ENCODE assay signal across 40 cellular contexts in genomic region chr2:60174146-60174545, GRCh38.
"Had no signal": no experiment of that assay in that cellular context is flagged by ENCODE, and none has a peak within 500 bp of the region (broad histone marks: within the 10 kb centered on the region; RNA-seq: fewer than 3 reads in every experiment).

No MANE protein-coding gene starts in this region.

- H3K4me3 Mint-ChIP-seq: activated B cell treated with CpG ODN at 0.5 μM for 24 hours; activated CD4-positive, alpha-beta memory T cell treated with anti-CD3 and anti-CD28 coated beads for 36 hours; activated CD4-positive, alpha-beta T cell treated with anti-CD3 and anti-CD28 coated beads, Interleukin-2, amount 10 ng/mL, durations not matched to agents 24 days and 14 days; activated CD8-positive, alpha-beta T cell treated with anti-CD3 and anti-CD28 coated beads for 36 hours; activated naive CD4-positive, alpha-beta T cell treated with anti-CD3 and anti-CD28 coated beads for 36 hours; activated naive CD8-positive, alpha-beta T cell treated with anti-CD3 and anti-CD28 coated beads for 36 hours; activated T-cell treated with anti-CD3 and anti-CD28 coated beads, Interleukin-2, amount 50 U/mL, for 4 hours; activated T-cell treated with anti-CD3 and anti-CD28 coated beads, Interleukin-2, amount 50 U/mL, for 72 hours; activated T-helper 1 cell treated with anti-CD3 and anti-CD28 coated beads, Interleukin-12 subunit alpha, Interleukin-12 subunit beta, Interleukin-2, Interleukin-4 antibody, amounts not matched to agents 30 ng/mL and 10 ng/mL and 1 ng/mL, durations not matched to agents 14 hours and 24 hours and 36 hours; activated T-helper 17 cell treated with anti-CD3 and anti-CD28 coated beads, Interleukin-2, amount 50 U/mL, for 72 hours; central memory CD8-positive, alpha-beta T cell; T-helper 1 cell treated with Interleukin-12 subunit alpha and Interleukin-12 subunit beta and Interleukin-4 antibody, amounts not matched to agents 30 μg/mL and 1 μg/mL, for 36 hours; T-helper 2 cell treated with Interferon-gamma antibody and Interleukin-4, amounts not matched to agents 5 μg/mL and 100 μg/mL, for 36 hours had no signal

- H3K9me3 ChIP-seq: adrenal gland, body of pancreas, breast epithelium had no signal

- DNase-seq: activated B cell treated with CpG ODN at 0.5 μM for 24 hours; activated CD4-positive, alpha-beta memory T cell treated with anti-CD3 and anti-CD28 coated beads for 36 hours; activated CD4-positive, alpha-beta T cell treated with anti-CD3 and anti-CD28 coated beads for 4 hours; activated CD4-positive, alpha-beta T cell treated with anti-CD3 and anti-CD28 coated beads, Interleukin-2, amount 10 ng/mL, durations not matched to agents 24 days and 14 days; activated CD4-positive, alpha-beta T cell treated with anti-CD3 and anti-CD28 coated beads, Interleukin-2, amount 50 U/mL, for 1 hour; activated CD4-positive, alpha-beta T cell treated with anti-CD3 and anti-CD28 coated beads, Interleukin-2, amount 50 U/mL, for 4 hours; activated CD4-positive, CD25-positive, alpha-beta regulatory T cell treated with anti-CD3 and anti-CD28 coated beads, Interleukin-2, amount 50 U/mL, for 72 hours; activated CD8-positive, alpha-beta memory T cell treated with anti-CD3 and anti-CD28 coated beads, Interleukin-2, amount 50 U/mL, for 4 hours; activated CD8-positive, alpha-beta T cell treated with anti-CD3 and anti-CD28 coated beads for 36 hours; activated effector memory CD4-positive, alpha-beta T cell treated with anti-CD3 and anti-CD28 coated beads, Interleukin-2, amount 50 U/mL, for 16 hours; activated gamma-delta T cell treated with Interleukin-2 at 50 U/mL for 16 hours; activated naive CD4-positive, alpha-beta T cell; activated naive CD4-positive, alpha-beta T cell treated with anti-CD3 and anti-CD28 coated beads for 36 hours; activated naive CD4-positive, alpha-beta T cell treated with anti-CD3 and anti-CD28 coated beads, Interleukin-2, amount 50 U/mL, for 16 hours; activated naive CD8-positive, alpha-beta T cell treated with anti-CD3 and anti-CD28 coated beads for 36 hours; activated T-cell treated with anti-CD3 and anti-CD28 coated beads for 4 hours; activated T-cell treated with anti-CD3 and anti-CD28 coated beads, Interleukin-2, amount 50 U/mL, for 1 hour; activated T-cell treated with anti-CD3 and anti-CD28 coated beads, Interleukin-2, amount 50 U/mL, for 4 hours; activated T-cell treated with anti-CD3 and anti-CD28 coated beads, Interleukin-2, amount 50 U/mL, for 72 hours; adrenal gland; amniotic stem cell; aorta; body of pancreas; brain microvascular endothelial cell; caudate nucleus; cerebellar nuclear complex; T-helper 1 cell; T-helper 2 cell; T-helper 9 cell had no signal

- H3K4me1 Mint-ChIP-seq: activated B cell treated with CpG ODN at 0.5 μM for 24 hours; activated CD4-positive, alpha-beta T cell treated with anti-CD3 and anti-CD28 coated beads, Interleukin-2, amount 10 ng/mL, durations not matched to agents 24 days and 14 days; activated T-helper 17 cell treated with anti-CD3 and anti-CD28 coated beads, Interleukin-2, amount 50 U/mL, for 72 hours; central memory CD8-positive, alpha-beta T cell had no signal

- H3K27ac Mint-ChIP-seq: activated B cell treated with CpG ODN at 0.5 μM for 24 hours; activated CD4-positive, alpha-beta memory T cell treated with anti-CD3 and anti-CD28 coated beads for 36 hours; activated CD4-positive, alpha-beta T cell treated with anti-CD3 and anti-CD28 coated beads, Interleukin-2, amount 10 ng/mL, durations not matched to agents 24 days and 14 days; activated CD8-positive, alpha-beta T cell treated with anti-CD3 and anti-CD28 coated beads for 36 hours; activated naive CD4-positive, alpha-beta T cell treated with anti-CD3 and anti-CD28 coated beads for 36 hours; activated naive CD4-positive, alpha-beta T cell treated with anti-CD3 and anti-CD28 coated beads, Interleukin-2, amount 50 U/mL, for 72 hours; activated naive CD8-positive, alpha-beta T cell treated with anti-CD3 and anti-CD28 coated beads for 36 hours; activated T-cell treated with anti-CD3 and anti-CD28 coated beads, Interleukin-2, amount 50 U/mL, for 72 hours; activated T-helper 1 cell treated with anti-CD3 and anti-CD28 coated beads, Interleukin-12 subunit alpha, Interleukin-12 subunit beta, Interleukin-2, Interleukin-4 antibody, amounts not matched to agents 30 ng/mL and 10 ng/mL and 1 ng/mL, durations not matched to agents 14 hours and 24 hours and 36 hours; activated T-helper 17 cell treated with anti-CD3 and anti-CD28 coated beads, Interleukin-2, amount 50 U/mL, for 72 hours; T-helper 1 cell treated with Interleukin-12 subunit alpha and Interleukin-12 subunit beta and Interleukin-4 antibody, amounts not matched to agents 30 μg/mL and 1 μg/mL, for 36 hours; T-helper 2 cell treated with Interferon-gamma antibody and Interleukin-4, amounts not matched to agents 5 μg/mL and 100 μg/mL, for 36 hours had no signal

- H3K36me3 Mint-ChIP-seq: activated CD4-positive, alpha-beta memory T cell treated with anti-CD3 and anti-CD28 coated beads for 36 hours; activated naive CD4-positive, alpha-beta T cell treated with anti-CD3 and anti-CD28 coated beads, Interleukin-2, amount 50 U/mL, for 72 hours; activated naive CD8-positive, alpha-beta T cell treated with anti-CD3 and anti-CD28 coated beads for 36 hours had no signal

- ATAC-seq: activated CD8-positive, alpha-beta T cell treated with anti-CD3 and anti-CD28 coated beads for 36 hours; activated naive CD4-positive, alpha-beta T cell treated with anti-CD3 and anti-CD28 coated beads, Interleukin-2, amount 50 U/mL, for 72 hours; activated T-cell treated with anti-CD3 and anti-CD28 coated beads, Interleukin-2, amount 50 U/mL, for 4 hours; activated T-cell treated with anti-CD3 and anti-CD28 coated beads, Interleukin-2, amount 50 U/mL, for 72 hours; activated T-helper 17 cell treated with anti-CD3 and anti-CD28 coated beads, Interleukin-2, amount 50 U/mL, for 72 hours; body of pancreas had no signal

- H3K36me3 ChIP-seq: adrenal gland, brain microvascular endothelial cell, breast epithelium, cardiac muscle cell had no signal

- FAIRE-seq: astrocyte, TTC549 had no signal

- H3K9me3 Mint-ChIP-seq: activated B cell treated with CpG ODN at 0.5 μM for 24 hours; activated CD4-positive, alpha-beta memory T cell treated with anti-CD3 and anti-CD28 coated beads for 36 hours; activated CD4-positive, alpha-beta T cell treated with anti-CD3 and anti-CD28 coated beads, Interleukin-2, amount 10 ng/mL, durations not matched to agents 24 days and 14 days; activated CD8-positive, alpha-beta T cell treated with anti-CD3 and anti-CD28 coated beads for 36 hours; activated naive CD4-positive, alpha-beta T cell treated with anti-CD3 and anti-CD28 coated beads for 36 hours; activated naive CD4-positive, alpha-beta T cell treated with anti-CD3 and anti-CD28 coated beads, Interleukin-2, amount 50 U/mL, for 72 hours; activated naive CD8-positive, alpha-beta T cell treated with anti-CD3 and anti-CD28 coated beads for 36 hours; activated T-cell treated with anti-CD3 and anti-CD28 coated beads, Interleukin-2, amount 50 U/mL, for 4 hours; activated T-cell treated with anti-CD3 and anti-CD28 coated beads, Interleukin-2, amount 50 U/mL, for 72 hours; activated T-helper 1 cell treated with anti-CD3 and anti-CD28 coated beads, Interleukin-12 subunit alpha, Interleukin-12 subunit beta, Interleukin-2, Interleukin-4 antibody, amounts not matched to agents 30 ng/mL and 10 ng/mL and 1 ng/mL, durations not matched to agents 14 hours and 24 hours and 36 hours; activated T-helper 17 cell treated with anti-CD3 and anti-CD28 coated beads, Interleukin-2, amount 50 U/mL, for 72 hours; central memory CD8-positive, alpha-beta T cell; T-helper 1 cell treated with Interleukin-12 subunit alpha and Interleukin-12 subunit beta and Interleukin-4 antibody, amounts not matched to agents 30 μg/mL and 1 μg/mL, for 36 hours; T-helper 2 cell treated with Interferon-gamma antibody and Interleukin-4, amounts not matched to agents 5 μg/mL and 100 μg/mL, for 36 hours had no signal

- H3K4me1 ChIP-seq: adrenal gland, body of pancreas, breast epithelium had no signal

- H3K27me3 ChIP-seq: adrenal gland, body of pancreas, brain microvascular endothelial cell, breast epithelium, cardiac muscle cell had no signal

- H3K4me3 ChIP-seq: adrenal gland, body of pancreas, breast epithelium, cardiac muscle cell had no signal

- H3K27ac ChIP-seq: adrenal gland, body of pancreas, brain microvascular endothelial cell, breast epithelium, cardiac muscle cell, VCaP had no signal

- H3K27me3 Mint-ChIP-seq: activated B cell treated with CpG ODN at 0.5 μM for 24 hours; activated CD4-positive, alpha-beta memory T cell treated with anti-CD3 and anti-CD28 coated beads for 36 hours; activated CD4-positive, alpha-beta T cell treated with anti-CD3 and anti-CD28 coated beads, Interleukin-2, amount 10 ng/mL, durations not matched to agents 24 days and 14 days; activated CD8-positive, alpha-beta T cell treated with anti-CD3 and anti-CD28 coated beads for 36 hours; activated naive CD8-positive, alpha-beta T cell treated with anti-CD3 and anti-CD28 coated beads for 36 hours; activated T-helper 17 cell treated with anti-CD3 and anti-CD28 coated beads, Interleukin-2, amount 50 U/mL, for 72 hours; central memory CD8-positive, alpha-beta T cell had no signal
